ENCODE assay signal across 1 cellular context in genomic region chr9:94991961-94992907, GRCh38.
A peak's percentile ranks its signal among the peaks of the same experiment; 100 is the strongest.
TF ChIP-seq lines count a peak whose summit lies in the region.

No MANE protein-coding gene starts in this region.

TF ChIP-seq in HepG2, 621 proteins besides CTCF, POLR2A, EP300 and RAD21 (continued from another document):
- 0 out of 2 replicates have a peak, but pooled peaks have one; percentile 20 for TF ChIP-seq ZNF280D (CRISPR knock-in tag; IDR thresholded peaks at IDR 0.05)
- TF ChIP-seq TGIF2 (CRISPR knock-in tag; IDR thresholded peaks at IDR 0.05): peak; percentile 96
- no peak for TF ChIP-seq BRF2 (CRISPR knock-in tag; IDR thresholded peaks at IDR 0.05)
- TF ChIP-seq ATM (IDR thresholded peaks at IDR 0.05; ENCODE audit: borderline replicate concordance): no peak
- TF ChIP-seq HNRNPUL1 (IDR thresholded peaks at IDR 0.05; ENCODE audit: low read depth, low read length): no peak
- TF ChIP-seq ZNF3 (CRISPR knock-in tag; IDR thresholded peaks at IDR 0.05): no peak
- TF ChIP-seq PAX8 (CRISPR knock-in tag; IDR thresholded peaks at IDR 0.05; ENCODE audit: borderline replicate concordance): no peak
- TF ChIP-seq REST (IDR thresholded peaks at IDR 0.05; ENCODE audit: borderline replicate concordance in 1 of 2, low read depth in 1 of 2, low read length in 2 of 2): peak in 1 of 2 experiments; percentile 53; a peak in 1 of 4 replicates
- TF ChIP-seq ZNF746 (CRISPR knock-in tag; IDR thresholded peaks at IDR 0.05): peak; percentile 26; the same call in 1 of the 2 replicates
- no peak for TF ChIP-seq SNAI1 (CRISPR knock-in tag; IDR thresholded peaks at IDR 0.05; ENCODE audit: borderline replicate concordance)
- TF ChIP-seq BCL6 (CRISPR knock-in tag; IDR thresholded peaks at IDR 0.05): peak; percentile 80
- peak; percentile 17; the same call in 1 of the 2 replicates for TF ChIP-seq ZBTB33 (CRISPR knock-in tag; IDR thresholded peaks at IDR 0.05)
- no peak for TF ChIP-seq ZNF775 (CRISPR knock-in tag; IDR thresholded peaks at IDR 0.05; ENCODE audit: borderline replicate concordance)
- no peak for TF ChIP-seq ZNF766 (CRISPR knock-in tag; IDR thresholded peaks at IDR 0.05; ENCODE audit: borderline replicate concordance)
- TF ChIP-seq RFXANK (CRISPR knock-in tag; IDR thresholded peaks at IDR 0.05): no peak
- TF ChIP-seq ZNF317 (CRISPR knock-in tag; IDR thresholded peaks at IDR 0.05): no peak
- TF ChIP-seq ZSCAN20 (CRISPR knock-in tag; IDR thresholded peaks at IDR 0.05; ENCODE audit: borderline replicate concordance): no peak
- no peak for TF ChIP-seq U2AF2 (IDR thresholded peaks at IDR 0.05; ENCODE audit: low read depth, low read length)
- TF ChIP-seq FOSL1 (CRISPR knock-in tag; IDR thresholded peaks at IDR 0.05; ENCODE audit: borderline replicate concordance): no peak
- TF ChIP-seq RNF219 (CRISPR knock-in tag; IDR thresholded peaks at IDR 0.05): peak; percentile 23; the same call in 1 of the 2 replicates
- TF ChIP-seq ZSCAN29 (CRISPR knock-in tag; conservative IDR thresholded peaks at IDR 0.05): no peak
- TF ChIP-seq ZFP36L2 (CRISPR knock-in tag; IDR thresholded peaks at IDR 0.05): no peak
- no peak for TF ChIP-seq THYN1 (CRISPR knock-in tag; IDR thresholded peaks at IDR 0.05; ENCODE audit: borderline replicate concordance, low read depth)
- 0 out of 2 replicates have a peak, but pooled peaks have one; percentile 36 for TF ChIP-seq SALL2 (CRISPR knock-in tag; IDR thresholded peaks at IDR 0.05)
- no peak; the same call in 1 of the 2 replicates for TF ChIP-seq YEATS2 (CRISPR knock-in tag; IDR thresholded peaks at IDR 0.05; ENCODE audit: borderline replicate concordance)
